ENCODE assay signal across 8 cellular contexts in genomic region chr10:100670828-100671479, GRCh38.
A peak's percentile ranks its signal among the peaks of the same experiment; 100 is the strongest.
DNase-seq lines count a peak whose midpoint lies in the region; ATAC-seq and TF ChIP-seq lines count a peak whose summit lies in the region.

No MANE protein-coding gene starts in this region.

- H3K4me3 Mint-ChIP-seq in activated naive CD8-positive, alpha-beta T cell treated with anti-CD3 and anti-CD28 coated beads, Interleukin-2, amount 10 ng/mL, durations not matched to agents 7 days and 5 days = peak overlapping the region; percentile 25

- 4% methylated on average over 26 of the region's 54 CpGs for WGBS in SK-N-SH (ENCODE audit: low lambda C conversion rate)

- no peaks in the 10 kb centered on the region for H3F3A ChIP-seq in SK-N-SH (replicated peaks; ENCODE audit: insufficient read depth)

- POLR2A ChIA-PET in SK-N-SH (lab: Yijun Ruan, JAX) = no interaction called here
- POLR2A ChIA-PET in activated naive CD8-positive, alpha-beta T cell treated with anti-CD3 and anti-CD28 coated beads, Interleukin-2, amount 10 ng/mL, durations not matched to agents 7 days and 5 days (lab: Charles Lee) = interaction anchor here (0.6 kb wide), 1 partner anchor 426 kb away, joined by 4 read pairs; no protein-coding TSS in a partner anchor

- no peaks in the 10 kb centered on the region for H3K9me3 Mint-ChIP-seq in activated naive CD8-positive, alpha-beta T cell treated with anti-CD3 and anti-CD28 coated beads, Interleukin-2, amount 10 ng/mL, durations not matched to agents 7 days and 5 days

- H3K36me3 Mint-ChIP-seq in activated naive CD8-positive, alpha-beta T cell treated with anti-CD3 and anti-CD28 coated beads, Interleukin-2, amount 10 ng/mL, durations not matched to agents 7 days and 5 days = no peaks in the 10 kb centered on the region

- no peak for TF ChIP-seq EP300 in SK-N-SH (IDR thresholded peaks at IDR 0.05; ENCODE audit: borderline replicate concordance in 1 of 2, low read depth in 1 of 2, low read length in 1 of 2)

- H3K9me3 ChIP-seq in SK-N-SH = no peaks in the 10 kb centered on the region

- no peaks in the 10 kb centered on the region for H3K9me2 ChIP-seq in SK-N-SH

- CTCF ChIA-PET in SK-N-SH (lab: Yijun Ruan, JAX) = interaction anchor here (0.6 to 7.5 kb wide), 44 partner anchors 10 to 360 kb away, joined by 3 to 60 read pairs (median 5); partner anchors contain the start of genes PAX2, PDZD7 and SFXN3

- H3K27ac ChIP-seq in SK-N-SH (ENCODE audit: low read depth in 2 of 2, low read length in 1 of 2) = no peak overlapping the region

- no peak overlapping the region for H3K9ac ChIP-seq in SK-N-SH

- H4K20me1 ChIP-seq in SK-N-SH (ENCODE audit: insufficient read depth) = no peaks in the 10 kb centered on the region

- no peaks in the 10 kb centered on the region for H3K79me2 ChIP-seq in SK-N-SH (ENCODE audit: insufficient read depth)

- no peaks in the 10 kb centered on the region; a peak in 1 of 4 replicates for H3K4me1 ChIP-seq in SK-N-SH (ENCODE audit: control insufficient read depth in 1 of 2, insufficient read depth in 2 of 2, low read depth in 1 of 2, low read length in 1 of 2)

- DNase-seq in SK-N-SH (peak; percentile 92), islet precursor cell (peak; percentile 70), NCI-H524 treated with DMSO at 0.1 percent for 48 hours (lab: John Stamatoyannopoulos, UW) (no peak)
- DNase-seq in activated naive CD8-positive, alpha-beta T cell treated with anti-CD3 and anti-CD28 coated beads, Interleukin-2, amount 10 ng/mL, durations not matched to agents 7 days and 5 days = peak; percentile 84
- DNase-seq in stimulated activated CD8-positive, alpha-beta memory T cell treated with anti-CD3 and anti-CD28 coated beads, Interleukin-15, amount 100 ng/mL, for 1 hour (ENCODE audit: low read depth) = peak; percentile 26

- peaks cover 3% of the 10 kb centered on the region for H3K4me1 Mint-ChIP-seq in activated naive CD8-positive, alpha-beta T cell treated with anti-CD3 and anti-CD28 coated beads, Interleukin-2, amount 10 ng/mL, durations not matched to agents 7 days and 5 days

- peaks cover 30% of the 10 kb centered on the region for H3K27me3 ChIP-seq in SK-N-SH (ENCODE audit: insufficient read depth)

- TF ChIP-seq CTCF in SK-N-SH (IDR thresholded peaks at IDR 0.05) = peak; percentile 70

- TF ChIP-seq RAD21 in SK-N-SH (IDR thresholded peaks at IDR 0.05; ENCODE audit: low read length) = peak; percentile 54

- ATAC-seq in GM19025 (IDR thresholded peaks at IDR 0.05; ENCODE audit: low read depth, unreplicated experiment) (peak; percentile 63), GM18520 (IDR thresholded peaks at IDR 0.05; ENCODE audit: unreplicated experiment) (no peak), GM18909 (IDR thresholded peaks at IDR 0.05; ENCODE audit: poor library complexity, unreplicated experiment) (no peak)
- peak; percentile 88 for ATAC-seq in activated naive CD8-positive, alpha-beta T cell treated with anti-CD3 and anti-CD28 coated beads, Interleukin-2, amount 10 ng/mL, durations not matched to agents 7 days and 5 days (ENCODE audit: low read depth)

- H3K4me2 ChIP-seq in SK-N-SH = peak overlapping the region; percentile 49; the same call in 1 of the 2 replicates

- H2AFZ ChIP-seq in SK-N-SH (ENCODE audit: low read depth) = no peak overlapping the region

- no peaks in the 10 kb centered on the region for H3K36me3 ChIP-seq in SK-N-SH (replicated peaks in 1 of 2; ENCODE audit: control insufficient read depth in 1 of 2, insufficient read depth in 2 of 2, low read length in 1 of 2)

- H3K27ac Mint-ChIP-seq in activated naive CD8-positive, alpha-beta T cell treated with anti-CD3 and anti-CD28 coated beads, Interleukin-2, amount 10 ng/mL, durations not matched to agents 7 days and 5 days = no peak overlapping the region

- H3K4me3 ChIP-seq in SK-N-SH (ENCODE audit: low read depth in 2 of 2, low read length in 1 of 2) = peak overlapping the region; percentile 6 to 51; a peak in 1 of 4 replicates

- peaks cover 55% of the 10 kb centered on the region for H3K27me3 Mint-ChIP-seq in activated naive CD8-positive, alpha-beta T cell treated with anti-CD3 and anti-CD28 coated beads, Interleukin-2, amount 10 ng/mL, durations not matched to agents 7 days and 5 days

TF ChIP-seq in SK-N-SH, 30 proteins besides CTCF, POLR2A, EP300 and RAD21:
- TF ChIP-seq CHD2 (IDR thresholded peaks at IDR 0.05; ENCODE audit: low read length, partially characterized antibody) (peak; percentile 27), NFIC (IDR thresholded peaks at IDR 0.05; ENCODE audit: borderline replicate concordance) (no peak), PBX3 (IDR thresholded peaks at IDR 0.05) (no peak), GABPA (IDR thresholded peaks at IDR 0.05; ENCODE audit: low read depth) (no peak), RCOR1 (IDR thresholded peaks at IDR 0.05; ENCODE audit: low read length) (peak; percentile 69), EZH2phosphoT487 (IDR thresholded peaks at IDR 0.05; ENCODE audit: borderline replicate concordance, low read depth) (no peak), REST (IDR thresholded peaks at IDR 0.05; ENCODE audit: low read depth, low read length) (0 out of 2 replicates have a peak, but pooled peaks have one; percentile 7), TAF1 (IDR thresholded peaks at IDR 0.05; ENCODE audit: borderline replicate concordance, low read depth, low read length) (no peak), RFX5 (IDR thresholded peaks at IDR 0.05; ENCODE audit: low read length) (no peak), MEF2A (IDR thresholded peaks at IDR 0.05; ENCODE audit: borderline replicate concordance, low read depth) (no peak), ZBTB33 (IDR thresholded peaks at IDR 0.05; ENCODE audit: borderline replicate concordance, low read depth) (no peak), SMC3 (IDR thresholded peaks at IDR 0.05; ENCODE audit: low read depth, low read length) (peak; percentile 84), ELF1 (IDR thresholded peaks at IDR 0.05) (no peak)

Comparison
In these comparisons a context has a peak if more than half of its experiments do, and no peak if none do; other contexts are left out.
1. ATAC-seq: peak in GM19025 (single experiment) and activated naive CD8-positive, alpha-beta T cell treated with anti-CD3 and anti-CD28 coated beads, Interleukin-2, amount 10 ng/mL, durations not matched to agents 7 days and 5 days (single experiment); none in GM18520 (single experiment) and GM18909 (single experiment).